ENCODE assay signal across 17 cellular contexts in genomic region chr7:157423886-157424565, GRCh38.
DNase-seq lines count a peak whose midpoint lies in the region; ATAC-seq, FAIRE-seq and TF ChIP-seq lines count a peak whose summit lies in the region.
"Had no signal": no experiment of that assay in that cellular context is flagged by ENCODE, and none has a peak within 500 bp of the region (broad histone marks: within the 10 kb centered on the region; RNA-seq: fewer than 3 reads in every experiment).

No MANE protein-coding gene starts in this region.

- DNase-seq in left ventricle myocardium inferior (no peak), left cardiac atrium (no peak), K562 (ENCODE audit: extremely low read depth in 1 of 4, low spot score in 3 of 4) (no peak), right cardiac atrium (peak in 2 of 3 donors; percentile 50 to 58), posterior vena cava (ENCODE audit: low spot score) (peak; percentile 78), midbrain (lab: John Stamatoyannopoulos, UW) (no peak), NOMO-1 treated with DMSO at 0.1 percent for 48 hours (lab: John Stamatoyannopoulos, UW; ENCODE audit: unreplicated experiment) (no peak), pancreas (no peak)
- DNase-seq: BE2C, DMS79, HCEC 1CT, HFFc6 had no signal

- no peaks in the 10 kb centered on the region for H3K27me3 ChIP-seq in left ventricle myocardium inferior (ENCODE audit: low read depth)
- peaks cover 20 to 36% of the 10 kb centered on the region in 2 experiments; a peak in 4 of 5 replicates for H3K27me3 ChIP-seq in K562 (ENCODE audit: control insufficient read depth in 2 of 2, insufficient read depth in 2 of 2, low read length in 2 of 2)
- H3K27me3 ChIP-seq in right cardiac atrium (ENCODE audit: control insufficient read depth, insufficient read depth) = no peaks in the 10 kb centered on the region
- no peaks in the 10 kb centered on the region for H3K27me3 ChIP-seq in pancreas
- H3K27me3 ChIP-seq: BE2C had no signal

- no peak for TF ChIP-seq RAD21 in K562 (CRISPR knock-in tag; conservative IDR thresholded peaks at IDR 0.05 in 1 of 2, IDR thresholded peaks at IDR 0.05 in 1 of 2)

- POLR2A ChIA-PET in K562 (lab: Yijun Ruan, JAX) = no interaction called here

- no peak overlapping the region for H2AFZ ChIP-seq in K562 (ENCODE audit: low read depth, low read length)

- intact Hi-C loops in left ventricle myocardium inferior (cut with micrococcal nuclease) = no loop called here
- intact Hi-C loops in left cardiac atrium (cut with DNase I) = no loop called here
- intact Hi-C loops in K562 (cut with micrococcal nuclease) = no loop called here
- intact Hi-C loops in right cardiac atrium (cut with DNase I) = no loop called here
- intact Hi-C loops in posterior vena cava (cut with DNase I) = no loop called here
- intact Hi-C loops in pancreas (cut with DNase I) = no loop called here

- H3K4me3 ChIP-seq in left ventricle myocardium inferior (no peak overlapping the region), K562 (no peak overlapping the region), right cardiac atrium (ENCODE audit: low read length) (no peak overlapping the region), pancreas (no peak overlapping the region)
- H3K4me3 ChIP-seq: A549, GM12878 had no signal

- ATAC-seq in left cardiac atrium (no peak), K562 (no peak), right cardiac atrium (peak in 1 of 2 donors; percentile 4), pancreas (no peak)
- ATAC-seq: GM12878 had no signal

- 37% methylated on average over 31 of the region's 31 CpGs for WGBS in K562 (ENCODE audit: insufficient coverage, low coverage, missing lambda C conversion rate)
- WGBS in right cardiac atrium = 74% methylated on average over 31 of the region's 31 CpGs
- WGBS in pancreas, 2 donors = 71 to 86% methylated on average over 31 of the region's 31 CpGs

- H3K4me1 ChIP-seq in left ventricle myocardium inferior = peaks cover 18% of the 10 kb centered on the region
- peaks cover 0 to 56% of the 10 kb centered on the region in 2 experiments; a peak in 2 of 5 replicates for H3K4me1 ChIP-seq in K562 (replicated peaks in 1 of 2; ENCODE audit: control insufficient read depth in 2 of 2, insufficient read depth in 2 of 2, low read length in 2 of 2)
- no peaks in the 10 kb centered on the region for H3K4me1 ChIP-seq in right cardiac atrium (ENCODE audit: control insufficient read depth, insufficient read depth, low read length)
- no peaks in the 10 kb centered on the region for H3K4me1 ChIP-seq in pancreas
- H3K4me1 ChIP-seq: A549, BE2C had no signal

- CTCF ChIA-PET in K562 (lab: Yijun Ruan, JAX; ENCODE audit: low intra/inter-chr PET ratio) = no interaction called here

- H3K27ac ChIP-seq in left ventricle myocardium inferior (replicated peaks) (peak overlapping the region; percentile 73), K562 (ENCODE audit: extremely low read depth, low read depth, low read length) (no peak overlapping the region), right cardiac atrium (ENCODE audit: low read length) (no peak overlapping the region), pancreas (no peak overlapping the region)
- H3K27ac ChIP-seq: A549, C4-2B had no signal

- no peak for TF ChIP-seq POLR2A in K562 (conservative IDR thresholded peaks at IDR 0.05)

- TF ChIP-seq EP300 in K562 (IDR thresholded peaks at IDR 0.05; ENCODE audit: low read length) = no peak

- no peak overlapping the region for H3K9ac ChIP-seq in K562 (ENCODE audit: insufficient read depth in 1 of 2, low read depth in 2 of 2, low read length in 2 of 2)

- H3K36me3 ChIP-seq in left ventricle myocardium inferior (peaks cover 9% of the 10 kb centered on the region), K562 (ENCODE audit: control insufficient read depth, insufficient read depth, low read length) (no peaks in the 10 kb centered on the region; the same call in 2 of the 3 replicates), pancreas (no peaks in the 10 kb centered on the region)
- H3K36me3 ChIP-seq: BE2C had no signal

- H3K9me1 ChIP-seq in K562 (ENCODE audit: control insufficient read depth, insufficient read depth, low read length) = no peaks in the 10 kb centered on the region

- H3K79me2 ChIP-seq in K562 (ENCODE audit: control insufficient read depth, insufficient read depth, low read length) = no peaks in the 10 kb centered on the region

- FAIRE-seq in K562 (lab: Jason Lieb, UNC) = no peak
- FAIRE-seq in pancreas (lab: Jason Lieb, UNC) = no peak
- FAIRE-seq: A549, GM12878, GM18507, H1 had no signal

- in situ Hi-C loops in K562 (cut with MboI) = no loop called here

- TF ChIP-seq CTCF in left ventricle myocardium inferior (IDR thresholded peaks at IDR 0.05; ENCODE audit: borderline replicate concordance) (no peak), K562 (IDR thresholded peaks at IDR 0.05 in 2 of 3, conservative IDR thresholded peaks at IDR 0.05 in 1 of 3; ENCODE audit: insufficient read depth in 2 of 3, low read depth in 1 of 3, low read length in 3 of 3) (no peak), pancreas (IDR thresholded peaks at IDR 0.05) (no peak)

- H3K9me3 ChIP-seq in left ventricle myocardium inferior (replicated peaks) (no peaks in the 10 kb centered on the region), K562 (replicated peaks; ENCODE audit: control insufficient read depth, insufficient read depth, low read depth, low read length) (no peaks in the 10 kb centered on the region), right cardiac atrium (ENCODE audit: control insufficient read depth, low read length) (no peaks in the 10 kb centered on the region), pancreas (no peaks in the 10 kb centered on the region)
- H3K9me3 ChIP-seq: A549, BE2C had no signal

- 0 out of 2 replicates have a peak, but pooled peaks cover 3% of the 10 kb centered on the region for H4K20me1 ChIP-seq in K562 (replicated peaks; ENCODE audit: control insufficient read depth, insufficient read depth, low read length)

- no TSS peak for BruUV-seq in K562 (replicated peaks; lab: Mats Ljungman, UMichigan)

- H3K4me2 ChIP-seq in K562 (ENCODE audit: insufficient read depth, low read length) = no peak overlapping the region
- H3K4me2 ChIP-seq: A549 had no signal

TF ChIP-seq in K562, 482 proteins besides CTCF, POLR2A, EP300 and RAD21:
- TF ChIP-seq HMGN3 (IDR thresholded peaks at IDR 0.05; ENCODE audit: borderline replicate concordance, extremely low read depth, insufficient read length, low read depth, low read length) (peak; percentile 21), POLR2G (IDR thresholded peaks at IDR 0.05; ENCODE audit: low read depth, low read length) (peak; percentile 57), NR3C1 (CRISPR knock-in tag; IDR thresholded peaks at IDR 0.05) (no peak)
TF ChIP-seq in K562: peak in this region for 2.

Comparison
In these comparisons a context has a peak if more than half of its experiments do, and no peak if none do; other contexts are left out.
1. DNase-seq: peak in right cardiac atrium (2 of 3) and posterior vena cava (single experiment); none in left ventricle myocardium inferior (single experiment), left cardiac atrium (single experiment), K562 (0 of 4), midbrain (single experiment), NOMO-1 treated with DMSO at 0.1 percent for 48 hours (single experiment) and pancreas (0 of 6).